8 cellular contexts compared by ENCODE assay signal in genomic region chr17:74749262-74750038, GRCh38. TPM values are rescaled to one million over a fixed set of nuclear protein-coding genes. Genes with fewer than 3 reads are reported as not detected.
A peak's percentile ranks its signal among the peaks of the same experiment; 100 is the strongest.
DNase-seq lines count a peak whose midpoint lies in the region; ATAC-seq and TF ChIP-seq lines count a peak whose summit lies in the region.

No MANE protein-coding gene starts in this region.

- H3K4me1 ChIP-seq in DND-41 (ENCODE audit: insufficient read depth, low read length) = peaks cover 61% of the 10 kb centered on the region
- peaks cover 23 to 62% (median 41%) of the 10 kb centered on the region in 4 donors for H3K4me1 ChIP-seq in liver (ENCODE audit: control insufficient read depth in 4 of 4, insufficient read depth in 4 of 4, low read length in 3 of 4)
- peaks cover 30 to 82% (median 77%) of the 10 kb centered on the region in 4 donors for H3K4me1 ChIP-seq in stomach

- no peak for TF ChIP-seq RAD21 in liver (IDR thresholded peaks at IDR 0.05)

- H3K36me3 Mint-ChIP-seq in HFFc6 (ENCODE audit: low read depth) = peaks cover 5% of the 10 kb centered on the region; the same call in 1 of the 2 replicates
- no peaks in the 10 kb centered on the region for H3K36me3 Mint-ChIP-seq in brain

- no peak for TF ChIP-seq POLR2A in stomach (IDR thresholded peaks at IDR 0.05)

- H3K36me3 ChIP-seq in DND-41 (ENCODE audit: insufficient read depth, low read length) (peaks cover 53% of the 10 kb centered on the region), liver (ENCODE audit: control insufficient read depth in 4 of 4, insufficient read depth in 3 of 4, low read depth in 1 of 4, low read length in 3 of 4) (no peaks in the 10 kb centered on the region), stomach (no peaks in the 10 kb centered on the region)

- H3K4me2 ChIP-seq in DND-41 (ENCODE audit: insufficient read depth, low read length) = peak overlapping the region; percentile 100

- H3K79me2 ChIP-seq in DND-41 (ENCODE audit: insufficient read depth, low read length) = peaks cover 69% of the 10 kb centered on the region

- H3K27ac ChIP-seq in DND-41 (ENCODE audit: low read length) = peak overlapping the region; percentile 92
- peak overlapping the region; percentile 83 to 89 for H3K27ac ChIP-seq in liver (ENCODE audit: low read depth in 1 of 2, low read length in 2 of 2)
- peak overlapping the region; percentile 87 to 95 (median 92) for H3K27ac ChIP-seq in stomach

- peak; percentile 30 for ATAC-seq in DND-41 (ENCODE audit: insufficient read depth, low read depth)

- H3K4me3 Mint-ChIP-seq in HFFc6 = peak overlapping the region; percentile 90
- peak overlapping the region; percentile 76 to 97 (median 92) for H3K4me3 Mint-ChIP-seq in brain

- TF ChIP-seq EP300 in stomach (IDR thresholded peaks at IDR 0.05) = no peak

- peaks cover 57% of the 10 kb centered on the region for H4K20me1 ChIP-seq in DND-41 (ENCODE audit: insufficient read depth, low read length)

- WGBS in liver = 2% methylated on average over 47 of the region's 47 CpGs
- 0 to 5% (median 1%) methylated on average over 28 to 47 of the region's 47 CpGs for WGBS in stomach, 5 donors

- H3K27me3 Mint-ChIP-seq in HFFc6 (ENCODE audit: insufficient read depth) (peaks cover 3% of the 10 kb centered on the region), brain (peaks cover 24% of the 10 kb centered on the region)

- no peaks in the 10 kb centered on the region for H3K9me3 ChIP-seq in DND-41 (ENCODE audit: insufficient read depth, low read length, severe bottlenecking)
- H3K9me3 ChIP-seq in liver (ENCODE audit: control insufficient read depth in 4 of 4, low read length in 3 of 4) = no peaks in the 10 kb centered on the region
- H3K9me3 ChIP-seq in stomach = no peaks in the 10 kb centered on the region

- H3K27me3 ChIP-seq in DND-41 (ENCODE audit: insufficient read depth, low read length, poor library complexity) (no peaks in the 10 kb centered on the region), liver (ENCODE audit: control insufficient read depth in 4 of 4, insufficient read depth in 4 of 4, low read length in 3 of 4) (no peaks in the 10 kb centered on the region), stomach (no peaks in the 10 kb centered on the region)

- H3K9ac ChIP-seq in DND-41 (ENCODE audit: low read depth, low read length) (peak overlapping the region; percentile 98), liver (ENCODE audit: low read depth in 1 of 2, low read length in 2 of 2) (peak overlapping the region; percentile 77 to 95)

- TF ChIP-seq CTCF in DND-41 (IDR thresholded peaks at IDR 0.05; ENCODE audit: borderline replicate concordance, extremely low read depth, low read length, poor library complexity, severe bottlenecking) (no peak), HFFc6 (IDR thresholded peaks at IDR 0.05) (no peak), brain (conservative IDR thresholded peaks at IDR 0.05) (no peak), liver (IDR thresholded peaks at IDR 0.05; ENCODE audit: low read depth, low read length, missing input control) (no peak), stomach (IDR thresholded peaks at IDR 0.05) (no peak)

- H3K4me3 ChIP-seq in DND-41 (ENCODE audit: low read depth in 1 of 2, low read length in 2 of 2) = peak overlapping the region; percentile 94 to 99
- H3K4me3 ChIP-seq in liver (ENCODE audit: low read depth in 1 of 3, low read length in 3 of 3) = peak overlapping the region; percentile 76 to 96 (median 94)
- peak overlapping the region; percentile 84 to 93 (median 87) for H3K4me3 ChIP-seq in stomach

- H3K27ac Mint-ChIP-seq in HFFc6 = peak overlapping the region; percentile 66; the same call in 1 of the 2 replicates
- peak overlapping the region; percentile 61 to 98 (median 90) for H3K27ac Mint-ChIP-seq in brain

- intact Hi-C loops in stomach (cut with DNase I; ENCODE audit: low total_unique reads) = no loop called here

- H3K4me1 Mint-ChIP-seq in HFFc6 (ENCODE audit: low read depth) = peaks cover 43% of the 10 kb centered on the region
- H3K4me1 Mint-ChIP-seq in brain = peaks cover 49% of the 10 kb centered on the region

- peak; percentile 68 for DNase-seq in DND-41
- DNase-seq in HFFc6 = no peak
- peak; percentile 68 for DNase-seq in RKO (ENCODE audit: low spot score)
- no peak for DNase-seq in stomach
- no peak for DNase-seq in NCI-H1048 (lab: John Stamatoyannopoulos, UW)
- no peak for DNase-seq in SW 1271 (lab: John Stamatoyannopoulos, UW)

- H2AFZ ChIP-seq in DND-41 (ENCODE audit: low read depth, low read length) = peak overlapping the region; percentile 74; the same call in 1 of the 2 replicates

- H3K9me3 Mint-ChIP-seq in HFFc6 = no peaks in the 10 kb centered on the region
- peaks cover 0 to 10% (median 0%) of the 10 kb centered on the region in 5 experiments for H3K9me3 Mint-ChIP-seq in brain

TF ChIP-seq in liver, 16 proteins besides CTCF, POLR2A, EP300 and RAD21:
- TF ChIP-seq HNF4A (conservative IDR thresholded peaks at IDR 0.05) = no peak

RNA-seq across cellular contexts. Expression of gene NHERF1, which starts 1.0 kb away (rescaled TPM):
- 10 to 100 TPM; 15.7 to 18.9 (median 17.5) TPM for total RNA-seq in HFFc6 (2021; fragmentation: NEBNext Ultra II Directional; extraction: Animal tissue kit (Norgen Biotek cat#: 25700))
- polyA plus RNA-seq in brain (ENCODE audit: insufficient read depth, low read depth, low replicate concordance) (95.8 TPM), liver (100 to 1,000 TPM; 105 to 160 TPM), stomach (10 to 100 TPM; 76.8 to 92.5 (median 83.7) TPM)
- total RNA-seq in liver (10 to 100 TPM; 38.1 to 84.1 TPM), stomach (100 to 1,000 TPM in 2 of 5 donors, 10 to 100 TPM in 3; 14.9 to 152 (median 81.0) TPM)

RNA-seq across cellular contexts. Expression of gene RAB37, which starts 12.4 kb away (rescaled TPM):
- total RNA-seq in HFFc6 (2021; fragmentation: NEBNext Ultra II Directional; extraction: Animal tissue kit (Norgen Biotek cat#: 25700)) = under 1 TPM in 3 of 6 experiments, not detected in 3; 0.11 to 0.28 (median 0.12) TPM
- polyA plus RNA-seq in brain (ENCODE audit: insufficient read depth, low read depth, low replicate concordance) (2.8 TPM), liver (1 to 10 TPM; 5.9 to 8.8 TPM), stomach (10 to 100 TPM in 1 of 3 donors, 1 to 10 TPM in 2; 2.0 to 42.9 (median 5.3) TPM)
- total RNA-seq in liver (1 to 10 TPM; 5.1 to 5.3 TPM), stomach (1 to 10 TPM in 2 of 5 donors, not detected in 3; 2.0 to 8.7 TPM)

RNA-seq across cellular contexts. Expression of gene NAT9, which starts 26.7 kb away (rescaled TPM):
- 10 to 100 TPM; 40.9 to 50.7 (median 46.6) TPM for total RNA-seq in HFFc6 (2021; fragmentation: NEBNext Ultra II Directional; extraction: Animal tissue kit (Norgen Biotek cat#: 25700))
- polyA plus RNA-seq in brain (ENCODE audit: insufficient read depth, low read depth, low replicate concordance) = 24.8 TPM
- 10 to 100 TPM in 1 of 2 donors, 1 to 10 TPM in 1; 8.1 to 25.5 TPM for total RNA-seq in liver
- polyA plus RNA-seq in liver = 10 to 100 TPM; 15.7 to 18.4 TPM
- total RNA-seq in stomach = 10 to 100 TPM; 15.8 to 33.5 (median 24.0) TPM
- polyA plus RNA-seq in stomach = 10 to 100 TPM; 14.5 to 29.7 (median 19.7) TPM

RNA-seq across cellular contexts. Expression of gene CD300LF, which starts 36.7 kb away (rescaled TPM):
- not detected for total RNA-seq in HFFc6 (2021; fragmentation: NEBNext Ultra II Directional; extraction: Animal tissue kit (Norgen Biotek cat#: 25700))
- polyA plus RNA-seq in brain (ENCODE audit: insufficient read depth, low read depth, low replicate concordance) = 0.54 TPM
- 1 to 10 TPM; 1.5 to 1.9 TPM for total RNA-seq in liver
- under 1 TPM; 0.13 to 0.55 TPM for polyA plus RNA-seq in liver
- 1 to 10 TPM in 1 of 5 donors, not detected in 4; 3.9 TPM for total RNA-seq in stomach
- under 1 TPM in 2 of 3 donors, not detected in 1; 0.75 to 0.95 TPM for polyA plus RNA-seq in stomach

Comparison
In these comparisons a context has a peak if more than half of its experiments do, and no peak if none do; other contexts are left out.
1. DNase-seq: peak in DND-41 (single experiment) and RKO (single experiment); none in HFFc6 (single experiment), stomach (single experiment), NCI-H1048 (single experiment) and SW 1271 (0 of 2).
2. Peak in every context shown above with its lines, with median percentiles within 50 percentile points of each other: H3K27ac ChIP-seq and H3K4me3 ChIP-seq.